Comparison of ENCODE assay signal across 8 cellular contexts in genomic region chr18:46756559-46757201, GRCh38. TPM values are rescaled to one million over a fixed set of nuclear protein-coding genes. Genes with fewer than 3 reads are reported as not detected.
A peak's percentile ranks its signal among the peaks of the same experiment; 100 is the strongest.
DNase-seq lines count a peak whose midpoint lies in the region; ATAC-seq and TF ChIP-seq lines count a peak whose summit lies in the region.

A gene with protein sequence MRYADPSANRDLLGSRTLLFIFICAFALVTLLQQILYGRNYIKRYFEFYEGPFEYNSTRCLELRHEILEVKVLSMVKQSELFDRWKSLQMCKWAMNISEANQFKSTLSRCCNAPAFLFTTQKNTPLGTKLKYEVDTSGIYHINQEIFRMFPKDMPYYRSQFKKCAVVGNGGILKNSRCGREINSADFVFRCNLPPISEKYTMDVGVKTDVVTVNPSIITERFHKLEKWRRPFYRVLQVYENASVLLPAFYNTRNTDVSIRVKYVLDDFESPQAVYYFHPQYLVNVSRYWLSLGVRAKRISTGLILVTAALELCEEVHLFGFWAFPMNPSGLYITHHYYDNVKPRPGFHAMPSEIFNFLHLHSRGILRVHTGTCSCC (minus strand): TSS chr18:46757053. CDS start chr18:46756508, 545 bp downstream.

- intact Hi-C loops in left ventricle myocardium superior (cut with micrococcal nuclease) = no loop called here
- intact Hi-C loops in posterior vena cava (cut with DNase I) = no loop called here

- POLR2A ChIA-PET in WTC11 (lab: Charles Lee) = no interaction called here
- POLR2A ChIA-PET in HEK293T (lab: Yijun Ruan, JAX) = no interaction called here

- H3K36me3 ChIP-seq in BLaER1 (0 out of 2 replicates have a peak, but pooled peaks cover 3% of the 10 kb centered on the region), subcutaneous abdominal adipose tissue (ENCODE audit: control insufficient read depth in 5 of 5, insufficient read depth in 5 of 5, low read length in 5 of 5) (no peaks in the 10 kb centered on the region)

- ATAC-seq in WTC11 (peak; percentile 74), left ventricle myocardium superior (peak; percentile 63)

- H3K36me3 Mint-ChIP-seq in HFFc6 (ENCODE audit: low read depth) = no peaks in the 10 kb centered on the region
- H3K36me3 Mint-ChIP-seq in WTC11 = no peaks in the 10 kb centered on the region

- H3K9me3 ChIP-seq in BLaER1 (peaks cover 24% of the 10 kb centered on the region), subcutaneous abdominal adipose tissue (ENCODE audit: control insufficient read depth in 5 of 5, low read length in 5 of 5) (no peaks in the 10 kb centered on the region)

- H3K9ac ChIP-seq in BLaER1 (peak within 1 kb of the TSS; percentile 74), subcutaneous abdominal adipose tissue (ENCODE audit: low read length in 5 of 5) (no peak within 1 kb of the TSS)

- peak within 1 kb of the TSS; percentile 65 for H3K27ac ChIP-seq in BLaER1
- H3K27ac ChIP-seq in subcutaneous abdominal adipose tissue (ENCODE audit: low read depth, low read length) = no peak within 1 kb of the TSS

- H3K27me3 ChIP-seq in BLaER1 = no peaks in the 10 kb centered on the region
- peaks cover 20 to 54% (median 35%) of the 10 kb centered on the region in 5 donors for H3K27me3 ChIP-seq in subcutaneous abdominal adipose tissue (ENCODE audit: control insufficient read depth in 5 of 5, insufficient read depth in 4 of 5, low read length in 5 of 5)

- DNase-seq in HFFc6 = no peak
- peak; percentile 79 for DNase-seq in WTC11 (ENCODE audit: low spot score)
- peak; percentile 54 for DNase-seq in left ventricle myocardium superior
- DNase-seq in HEK293T (ENCODE audit: extremely low spot score) = no peak
- no peak for DNase-seq in putamen (ENCODE audit: low spot score)
- no peak for DNase-seq in posterior vena cava (ENCODE audit: low spot score)

- H4K20me1 ChIP-seq in BLaER1 = no peaks in the 10 kb centered on the region

- peak within 1 kb of the TSS; percentile 79 for H3K4me2 ChIP-seq in BLaER1

- H3K4me3 ChIP-seq in BLaER1 (peak within 1 kb of the TSS; percentile 72), subcutaneous abdominal adipose tissue (ENCODE audit: low read depth in 1 of 5, low read length in 5 of 5) (peak within 1 kb of the TSS; percentile 11 to 53 (median 39))

- TF ChIP-seq CTCF in HFFc6 (IDR thresholded peaks at IDR 0.05) (no peak), WTC11 (IDR thresholded peaks at IDR 0.05) (no peak)

- peaks cover 30% of the 10 kb centered on the region for H3K4me1 ChIP-seq in BLaER1
- peaks cover 0 to 26% (median 24%) of the 10 kb centered on the region in 5 donors for H3K4me1 ChIP-seq in subcutaneous abdominal adipose tissue (ENCODE audit: control insufficient read depth in 5 of 5, insufficient read depth in 5 of 5, low read length in 5 of 5)

- H3K27ac Mint-ChIP-seq in HFFc6 = no peak within 1 kb of the TSS
- no peak within 1 kb of the TSS for H3K27ac Mint-ChIP-seq in WTC11

- H3K4me1 Mint-ChIP-seq in HFFc6 (ENCODE audit: low read depth) (no peaks in the 10 kb centered on the region; the same call in 1 of the 2 replicates), WTC11 (peaks cover 24% of the 10 kb centered on the region)

- H3K4me3 Mint-ChIP-seq in HFFc6 = peak within 1 kb of the TSS; percentile 42; the same call in 1 of the 2 replicates
- peak within 1 kb of the TSS; percentile 89 for H3K4me3 Mint-ChIP-seq in WTC11

- H3K9me3 Mint-ChIP-seq in HFFc6 = no peaks in the 10 kb centered on the region
- no peaks in the 10 kb centered on the region for H3K9me3 Mint-ChIP-seq in WTC11

- CTCF ChIA-PET in WTC11 (lab: Charles Lee) = interaction anchor here (0.6 to 2.6 kb wide), 4 partner anchors 16 to 99 kb away, joined by 3 to 25 read pairs (median 4); partner anchors contain the start of gene LOXHD1
- CTCF ChIA-PET in HEK293T (lab: Yijun Ruan, JAX) = no interaction called here

- H3K27me3 Mint-ChIP-seq in HFFc6 (ENCODE audit: insufficient read depth) (peaks cover 52% of the 10 kb centered on the region), WTC11 (ENCODE audit: low read depth) (peaks cover 59% of the 10 kb centered on the region)

TF ChIP-seq in WTC11, 78 proteins besides CTCF, POLR2A, EP300 and RAD21 (continues in another document):
- TF ChIP-seq, protein P1, sequence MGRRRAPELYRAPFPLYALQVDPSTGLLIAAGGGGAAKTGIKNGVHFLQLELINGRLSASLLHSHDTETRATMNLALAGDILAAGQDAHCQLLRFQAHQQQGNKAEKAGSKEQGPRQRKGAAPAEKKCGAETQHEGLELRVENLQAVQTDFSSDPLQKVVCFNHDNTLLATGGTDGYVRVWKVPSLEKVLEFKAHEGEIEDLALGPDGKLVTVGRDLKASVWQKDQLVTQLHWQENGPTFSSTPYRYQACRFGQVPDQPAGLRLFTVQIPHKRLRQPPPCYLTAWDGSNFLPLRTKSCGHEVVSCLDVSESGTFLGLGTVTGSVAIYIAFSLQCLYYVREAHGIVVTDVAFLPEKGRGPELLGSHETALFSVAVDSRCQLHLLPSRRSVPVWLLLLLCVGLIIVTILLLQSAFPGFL (CRISPR knock-in tag; IDR thresholded peaks at IDR 0.05; ENCODE audit: borderline replicate concordance) = no peak
- TF ChIP-seq KAT7 (CRISPR knock-in tag; IDR thresholded peaks at IDR 0.05; ENCODE audit: borderline replicate concordance) (peak; percentile 71; the same call in 1 of the 2 replicates), HMGXB4 (CRISPR knock-in tag; IDR thresholded peaks at IDR 0.05) (peak; percentile 75; the same call in 1 of the 2 replicates), NFYB (CRISPR knock-in tag; conservative IDR thresholded peaks at IDR 0.05; ENCODE audit: low read depth) (no peak)

TF ChIP-seq in HEK293T, 16 proteins besides CTCF, POLR2A, EP300 and RAD21:
- TF ChIP-seq L3MBTL2 (conservative IDR thresholded peaks at IDR 0.05) = no peak
- no peak for TF ChIP-seq TARDBP (IDR thresholded peaks at IDR 0.05)
- TF ChIP-seq FOXK2 (IDR thresholded peaks at IDR 0.05) = no peak
- no peak for TF ChIP-seq CTBP1 (IDR thresholded peaks at IDR 0.05; ENCODE audit: borderline replicate concordance)
- TF ChIP-seq ELF4 (IDR thresholded peaks at IDR 0.05) = no peak
- TF ChIP-seq HDGF (IDR thresholded peaks at IDR 0.05; ENCODE audit: borderline replicate concordance) = no peak
- TF ChIP-seq NFRKB (IDR thresholded peaks at IDR 0.05) = no peak

RNA-seq across cellular contexts. Expression of the gene that starts here (rescaled TPM):
- total RNA-seq in HFFc6 (2021; fragmentation: NEBNext Ultra II Directional; extraction: Animal tissue kit (Norgen Biotek cat#: 25700)) = under 1 TPM in 1 of 6 experiments, not detected in 5; 0.23 TPM
- total RNA-seq in WTC11 (2021) = 2.8 to 5.4 TPM (median 3.1 TPM) in 3 replicates
- total RNA-seq in left ventricle myocardium superior = 5.4 TPM
- under 1 TPM; 0.14 to 0.42 TPM for total RNA-seq in posterior vena cava

Comparison
In these comparisons a context has a peak if more than half of its experiments do, and no peak if none do; other contexts are left out.
1. DNase-seq: peak in WTC11 (single experiment) and left ventricle myocardium superior (single experiment); none in HFFc6 (single experiment), HEK293T (single experiment), putamen (single experiment) and posterior vena cava (single experiment).